ENCODE assay signal across 38 cellular contexts in genomic region chr12:3428631-3429030, GRCh38.
"Had no signal": no experiment of that assay in that cellular context is flagged by ENCODE, and none has a peak within 500 bp of the region (broad histone marks: within the 10 kb centered on the region; RNA-seq: fewer than 3 reads in every experiment).

No MANE protein-coding gene starts in this region.

- H3K4me1 ChIP-seq: adrenal gland, body of pancreas had no signal

- H3K4me3 Mint-ChIP-seq: activated B cell treated with CpG ODN at 0.5 μM for 24 hours; activated CD4-positive, alpha-beta memory T cell treated with anti-CD3 and anti-CD28 coated beads for 36 hours; activated CD4-positive, alpha-beta T cell treated with anti-CD3 and anti-CD28 coated beads, Interleukin-2, amount 10 ng/mL, durations not matched to agents 24 days and 14 days; activated CD8-positive, alpha-beta T cell treated with anti-CD3 and anti-CD28 coated beads for 36 hours; activated naive CD4-positive, alpha-beta T cell treated with anti-CD3 and anti-CD28 coated beads, Interleukin-2, amount 10 ng/mL, durations not matched to agents 7 days and 5 days; activated naive CD8-positive, alpha-beta T cell treated with anti-CD3 and anti-CD28 coated beads for 36 hours; activated T-cell treated with anti-CD3 and anti-CD28 coated beads, Interleukin-2, amount 50 U/mL, for 4 hours; activated T-cell treated with anti-CD3 and anti-CD28 coated beads, Interleukin-2, amount 50 U/mL, for 72 hours; activated T-helper 1 cell treated with anti-CD3 and anti-CD28 coated beads, Interleukin-12 subunit alpha, Interleukin-12 subunit beta, Interleukin-2, Interleukin-4 antibody, amounts not matched to agents 30 ng/mL and 10 ng/mL and 1 ng/mL, durations not matched to agents 14 hours and 24 hours and 36 hours; activated T-helper 17 cell treated with anti-CD3 and anti-CD28 coated beads, Interleukin-2, amount 50 U/mL, for 72 hours; central memory CD8-positive, alpha-beta T cell; T-helper 1 cell treated with Interleukin-12 subunit alpha and Interleukin-12 subunit beta and Interleukin-4 antibody, amounts not matched to agents 30 μg/mL and 1 μg/mL, for 36 hours; T-helper 2 cell treated with Interferon-gamma antibody and Interleukin-4, amounts not matched to agents 5 μg/mL and 100 μg/mL, for 36 hours had no signal

- DNase-seq: activated B cell treated with CpG ODN at 0.5 μM for 24 hours; activated CD4-positive, alpha-beta memory T cell treated with anti-CD3 and anti-CD28 coated beads for 36 hours; activated CD4-positive, alpha-beta T cell treated with anti-CD3 and anti-CD28 coated beads for 4 hours; activated CD4-positive, alpha-beta T cell treated with anti-CD3 and anti-CD28 coated beads, Interleukin-2, amount 10 ng/mL, durations not matched to agents 24 days and 14 days; activated CD4-positive, alpha-beta T cell treated with anti-CD3 and anti-CD28 coated beads, Interleukin-2, amount 50 U/mL, for 1 hour; activated CD4-positive, alpha-beta T cell treated with anti-CD3 and anti-CD28 coated beads, Interleukin-2, amount 50 U/mL, for 4 hours; activated CD4-positive, CD25-positive, alpha-beta regulatory T cell treated with anti-CD3 and anti-CD28 coated beads, Interleukin-2, amount 50 U/mL, for 72 hours; activated CD8-positive, alpha-beta memory T cell treated with anti-CD3 and anti-CD28 coated beads, Interleukin-2, amount 50 U/mL, for 4 hours; activated CD8-positive, alpha-beta T cell treated with anti-CD3 and anti-CD28 coated beads for 36 hours; activated effector memory CD4-positive, alpha-beta T cell treated with anti-CD3 and anti-CD28 coated beads, Interleukin-2, amount 50 U/mL, for 16 hours; activated gamma-delta T cell treated with Interleukin-2 at 50 U/mL for 16 hours; activated naive CD4-positive, alpha-beta T cell; activated naive CD4-positive, alpha-beta T cell treated with anti-CD3 and anti-CD28 coated beads, Interleukin-2, amount 10 ng/mL, durations not matched to agents 7 days and 5 days; activated naive CD8-positive, alpha-beta T cell treated with anti-CD3 and anti-CD28 coated beads for 36 hours; activated T-cell treated with anti-CD3 and anti-CD28 coated beads for 4 hours; activated T-cell treated with anti-CD3 and anti-CD28 coated beads, Interleukin-2, amount 50 U/mL, for 1 hour; activated T-cell treated with anti-CD3 and anti-CD28 coated beads, Interleukin-2, amount 50 U/mL, for 4 hours; activated T-cell treated with anti-CD3 and anti-CD28 coated beads, Interleukin-2, amount 50 U/mL, for 72 hours; adrenal gland; amniotic stem cell; aorta; body of pancreas; brain microvascular endothelial cell; caudate nucleus; SW 1271; T-helper 1 cell; T-helper 2 cell; T-helper 9 cell had no signal

- FAIRE-seq: astrocyte, TTC549 had no signal

- H3K9me3 ChIP-seq: adrenal gland, body of pancreas had no signal

- H3K4me3 ChIP-seq: adrenal gland, body of pancreas, cardiac muscle cell had no signal

- H3K9me3 Mint-ChIP-seq: activated B cell treated with CpG ODN at 0.5 μM for 24 hours; activated CD4-positive, alpha-beta memory T cell treated with anti-CD3 and anti-CD28 coated beads for 36 hours; activated CD8-positive, alpha-beta T cell treated with anti-CD3 and anti-CD28 coated beads for 36 hours had no signal

- H3K36me3 ChIP-seq: adrenal gland, brain microvascular endothelial cell, cardiac muscle cell had no signal

- H3K27ac ChIP-seq: adrenal gland, body of pancreas, brain microvascular endothelial cell, cardiac muscle cell, VCaP had no signal

- ATAC-seq: activated CD8-positive, alpha-beta T cell treated with anti-CD3 and anti-CD28 coated beads for 36 hours; activated naive CD4-positive, alpha-beta T cell treated with anti-CD3 and anti-CD28 coated beads, Interleukin-2, amount 50 U/mL, for 72 hours; activated T-cell treated with anti-CD3 and anti-CD28 coated beads, Interleukin-2, amount 50 U/mL, for 4 hours; activated T-cell treated with anti-CD3 and anti-CD28 coated beads, Interleukin-2, amount 50 U/mL, for 72 hours; activated T-helper 17 cell treated with anti-CD3 and anti-CD28 coated beads, Interleukin-2, amount 50 U/mL, for 72 hours; body of pancreas had no signal

- H3K27ac Mint-ChIP-seq: activated B cell treated with CpG ODN at 0.5 μM for 24 hours; activated CD4-positive, alpha-beta memory T cell treated with anti-CD3 and anti-CD28 coated beads for 36 hours; activated CD4-positive, alpha-beta T cell treated with anti-CD3 and anti-CD28 coated beads, Interleukin-2, amount 10 ng/mL, durations not matched to agents 24 days and 14 days; activated CD8-positive, alpha-beta T cell treated with anti-CD3 and anti-CD28 coated beads for 36 hours; activated naive CD4-positive, alpha-beta T cell treated with anti-CD3 and anti-CD28 coated beads, Interleukin-2, amount 10 ng/mL, durations not matched to agents 7 days and 5 days; activated naive CD4-positive, alpha-beta T cell treated with anti-CD3 and anti-CD28 coated beads, Interleukin-2, amount 50 U/mL, for 72 hours; activated naive CD8-positive, alpha-beta T cell treated with anti-CD3 and anti-CD28 coated beads for 36 hours; activated T-cell treated with anti-CD3 and anti-CD28 coated beads, Interleukin-2, amount 50 U/mL, for 72 hours; activated T-helper 1 cell treated with anti-CD3 and anti-CD28 coated beads, Interleukin-12 subunit alpha, Interleukin-12 subunit beta, Interleukin-2, Interleukin-4 antibody, amounts not matched to agents 30 ng/mL and 10 ng/mL and 1 ng/mL, durations not matched to agents 14 hours and 24 hours and 36 hours; activated T-helper 17 cell treated with anti-CD3 and anti-CD28 coated beads, Interleukin-2, amount 50 U/mL, for 72 hours; T-helper 1 cell treated with Interleukin-12 subunit alpha and Interleukin-12 subunit beta and Interleukin-4 antibody, amounts not matched to agents 30 μg/mL and 1 μg/mL, for 36 hours; T-helper 2 cell treated with Interferon-gamma antibody and Interleukin-4, amounts not matched to agents 5 μg/mL and 100 μg/mL, for 36 hours had no signal

- H3K27me3 ChIP-seq: adrenal gland, body of pancreas, brain microvascular endothelial cell, cardiac muscle cell had no signal
